4 cellular contexts compared by ENCODE assay signal in genomic region chr20:61047515-61047914, GRCh38.
"Had no signal": no experiment of that assay in that cellular context is flagged by ENCODE, and none has a peak within 500 bp of the region (broad histone marks: within the 10 kb centered on the region; RNA-seq: fewer than 3 reads in every experiment).

No MANE protein-coding gene starts in this region.

- H3K27ac Mint-ChIP-seq: GM23338, H9 had no signal

- H3K4me3 Mint-ChIP-seq: GM23338, H9 had no signal

- H3K4me3 ChIP-seq: GM23338 had no signal

- DNase-seq: H9, HCEC 1CT, IMR-90 had no signal
